Comparison of ENCODE assay signal across 10 cellular contexts in the genomic region with DNA sequence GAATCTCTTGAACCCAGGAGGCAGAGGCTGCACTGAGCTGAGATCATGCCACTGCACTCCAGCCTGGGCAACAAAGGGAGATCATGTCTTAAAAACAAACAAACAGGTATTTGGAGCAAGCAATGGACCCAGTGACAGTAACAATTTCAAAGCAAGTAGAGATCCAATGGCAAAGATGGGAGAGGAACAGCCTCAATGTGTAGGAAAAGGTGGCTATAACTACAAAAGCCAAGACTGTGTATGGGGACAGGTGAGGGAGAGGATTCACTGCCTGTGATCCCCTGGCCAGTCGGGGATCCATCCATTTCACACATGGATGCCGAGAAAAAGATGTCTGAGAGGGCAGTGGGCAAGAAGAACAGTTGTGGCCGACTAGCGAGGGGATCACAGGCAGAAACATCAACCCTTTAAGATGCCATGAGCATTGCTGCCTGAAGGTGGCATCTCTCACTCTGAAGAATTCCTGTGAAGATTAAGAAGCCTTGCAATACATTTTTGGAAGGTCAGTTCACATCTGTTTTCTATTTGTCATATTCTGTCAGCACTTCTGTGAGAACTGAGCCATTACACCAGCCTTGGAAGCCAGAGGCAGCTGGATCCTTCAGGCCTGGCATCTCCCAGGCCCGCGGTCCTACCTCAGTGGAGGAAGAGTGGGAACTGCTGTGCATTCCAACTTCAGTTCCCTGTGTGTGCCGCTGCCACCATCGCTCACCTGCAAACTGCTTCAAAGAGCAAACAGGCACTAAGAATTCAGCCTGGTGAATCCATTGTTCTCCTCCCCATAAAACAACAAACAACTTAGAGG. TPM values are rescaled to one million over a fixed set of nuclear protein-coding genes. Genes with fewer than 3 reads are reported as not detected.
DNase-seq lines count a peak whose midpoint lies in the region; ATAC-seq and TF ChIP-seq lines count a peak whose summit lies in the region.
"Had no signal": no experiment of that assay in that cellular context is flagged by ENCODE, and none has a peak within 500 bp of the region (broad histone marks: within the 10 kb centered on the region; RNA-seq: fewer than 3 reads in every experiment).

No MANE protein-coding gene starts in this region.

- no peak overlapping the region for H3K27ac ChIP-seq in HL-60 (replicated peaks)
- H3K27ac ChIP-seq: BLaER1 had no signal

- H3K27me3 ChIP-seq in HL-60 (ENCODE audit: insufficient read depth, poor library complexity, severe bottlenecking): no peaks in the 10 kb centered on the region
- H3K27me3 ChIP-seq: BLaER1 had no signal

- H3K9me3 Mint-ChIP-seq in nephron: no peaks in the 10 kb centered on the region
- H3K9me3 Mint-ChIP-seq: activated naive CD4-positive, alpha-beta T cell treated with anti-CD3 and anti-CD28 coated beads, Interleukin-2, amount 50 U/mL, for 24 hours had no signal

- DNase-seq in DMS153 treated with DMSO at 0.1 percent for 48 hours (lab: John Stamatoyannopoulos, UW; ENCODE audit: unreplicated experiment): peak; percentile 8
- DNase-seq in DMS153 (lab: John Stamatoyannopoulos, UW): no peak
- DNase-seq in HL-60 (ENCODE audit: low read depth in 1 of 2, low spot score in 1 of 2): peak in 1 of 2 experiments; percentile 11
- DNase-seq in T-helper 17 cell: no peak
- DNase-seq in fibroblast of mammary gland (ENCODE audit: low read depth): peak; percentile 95
- no peak for DNase-seq in NCI-H1436 treated with DMSO at 0.1 percent for 48 hours (lab: John Stamatoyannopoulos, UW)

- H3K9me3 ChIP-seq in T-helper 17 cell (ENCODE audit: control insufficient read depth, low read length, poor library complexity, severe bottlenecking): no peaks in the 10 kb centered on the region
- H3K9me3 ChIP-seq: BLaER1 had no signal

- H3K4me1 Mint-ChIP-seq in T-helper 17 cell (peaks cover 2% of the 10 kb centered on the region), nephron (peaks cover 14% of the 10 kb centered on the region)
- H3K4me1 Mint-ChIP-seq: activated naive CD4-positive, alpha-beta T cell treated with anti-CD3 and anti-CD28 coated beads, Interleukin-2, amount 50 U/mL, for 24 hours had no signal

- H3K4me3 ChIP-seq in HL-60 (replicated peaks; ENCODE audit: insufficient read depth, low read length) (no peak overlapping the region), fibroblast of mammary gland (ENCODE audit: control insufficient read depth, low read depth, low read length) (no peak overlapping the region)
- H3K4me3 ChIP-seq: BLaER1 had no signal

- TF ChIP-seq CTCF in HL-60 (IDR thresholded peaks at IDR 0.05; ENCODE audit: insufficient read depth, low read length) (peak; percentile 41), fibroblast of mammary gland (conservative IDR thresholded peaks at IDR 0.05; ENCODE audit: control insufficient read depth, insufficient read depth, low read depth, low read length) (peak; percentile 96), nephron (IDR thresholded peaks at IDR 0.05; ENCODE audit: unreplicated experiment in 3 of 3) (peak; percentile 75 to 80 (median 77))

- H3K27me3 Mint-ChIP-seq in T-helper 17 cell (no peaks in the 10 kb centered on the region), nephron (ENCODE audit: low read depth) (peaks cover 3% of the 10 kb centered on the region)
- H3K27me3 Mint-ChIP-seq: activated naive CD4-positive, alpha-beta T cell treated with anti-CD3 and anti-CD28 coated beads, Interleukin-2, amount 50 U/mL, for 24 hours had no signal

- H3K4me3 Mint-ChIP-seq in T-helper 17 cell (no peak overlapping the region), nephron (no peak overlapping the region)
- H3K4me3 Mint-ChIP-seq: activated naive CD4-positive, alpha-beta T cell treated with anti-CD3 and anti-CD28 coated beads, Interleukin-2, amount 50 U/mL, for 24 hours had no signal

- H3K36me3 Mint-ChIP-seq in T-helper 17 cell (ENCODE audit: low read depth) (peaks cover 6% of the 10 kb centered on the region), nephron (ENCODE audit: low read depth) (peaks cover 5% of the 10 kb centered on the region)

- ATAC-seq in T-helper 17 cell: no peak
- no peak for ATAC-seq in GM19324 (IDR thresholded peaks at IDR 0.05; ENCODE audit: low FRiP score, unreplicated experiment)

- peak overlapping the region; percentile 56 for H3K27ac Mint-ChIP-seq in T-helper 17 cell
- peak overlapping the region; percentile 63 to 82 (median 76) for H3K27ac Mint-ChIP-seq in nephron
- H3K27ac Mint-ChIP-seq: activated naive CD4-positive, alpha-beta T cell treated with anti-CD3 and anti-CD28 coated beads, Interleukin-2, amount 50 U/mL, for 24 hours had no signal

RNA-seq across cellular contexts. Expression of a gene that starts 54.5 kb away (rescaled TPM):
- 10 to 100 TPM; 26.8 to 27.9 TPM for total RNA-seq in T-helper 17 cell

RNA-seq across cellular contexts. Expression of a gene that starts 56.1 kb away (rescaled TPM):
- 10 to 100 TPM; 34.0 to 36.7 TPM for total RNA-seq in T-helper 17 cell

Comparison
In these comparisons a context has a peak if more than half of its experiments do, and no peak if none do; other contexts are left out.
1. DNase-seq: peak in DMS153 treated with DMSO at 0.1 percent for 48 hours (single experiment) and fibroblast of mammary gland (single experiment); none in DMS153 (single experiment), T-helper 17 cell (0 of 3) and NCI-H1436 treated with DMSO at 0.1 percent for 48 hours (single experiment).
2. CTCF ChIP-seq: peak in every context shown above with its lines; median percentile 96 in fibroblast of mammary gland; 77 in nephron; 41 in HL-60.